In the genomic region with DNA sequence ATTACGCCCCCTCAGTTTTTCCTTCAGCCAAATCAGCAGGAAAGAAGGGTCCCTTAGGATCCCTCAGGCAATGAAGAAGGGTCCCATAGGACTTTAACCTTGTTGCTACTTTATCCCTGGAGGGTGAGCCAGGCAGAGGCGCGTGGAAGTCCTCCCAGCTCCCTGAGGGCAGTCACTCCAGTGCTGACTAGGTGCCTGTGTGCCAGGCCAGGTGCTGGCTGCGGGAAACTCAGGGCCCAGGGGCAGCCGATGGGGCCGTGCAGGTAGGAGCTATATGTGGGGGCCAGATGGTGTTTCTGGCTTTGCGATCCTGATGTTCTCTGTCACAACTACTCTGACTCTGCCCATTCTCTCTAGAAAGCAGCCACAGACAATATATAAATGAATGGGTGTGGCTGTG, we compare ENCODE assay signal across 1 cellular context.
TF ChIP-seq lines count a peak whose summit lies in the region.

No MANE protein-coding gene starts in this region.

TF ChIP-seq in HepG2, 621 proteins besides CTCF, POLR2A, EP300 and RAD21:
- TF ChIP-seq TFE3 (CRISPR knock-in tag; IDR thresholded peaks at IDR 0.05) = no peak
- TF ChIP-seq ZNF598 (CRISPR knock-in tag; IDR thresholded peaks at IDR 0.05; ENCODE audit: borderline replicate concordance) = no peak
TF ChIP-seq in HepG2: peak in this region for 0.
